23 cellular contexts compared by ENCODE assay signal in genomic region chr2:57621984-57622383, GRCh38.
"Had no signal": no experiment of that assay in that cellular context is flagged by ENCODE, and none has a peak within 500 bp of the region (broad histone marks: within the 10 kb centered on the region; RNA-seq: fewer than 3 reads in every experiment).

No MANE protein-coding gene starts in this region.

- H3K4me3 ChIP-seq: dorsolateral prefrontal cortex, gastrocnemius medialis, lung, mucosa of descending colon, right atrium auricular region, smooth muscle cell, testis, tibial artery had no signal

- H3K4me2 ChIP-seq: smooth muscle cell had no signal

- H3K9me3 ChIP-seq: gastrocnemius medialis, right atrium auricular region, testis, tibial artery had no signal

- H3K27me3 ChIP-seq: dorsolateral prefrontal cortex, gastrocnemius medialis, right atrium auricular region, testis, tibial artery had no signal

- H3K36me3 ChIP-seq: gastrocnemius medialis, right atrium auricular region, tibial artery had no signal

- H3K4me1 ChIP-seq: gastrocnemius medialis, parathyroid adenoma, right atrium auricular region, testis, tibial artery had no signal

- DNase-seq: dorsolateral prefrontal cortex; effector CD4-positive, alpha-beta T cell; foreskin fibroblast; gastrocnemius medialis; hypothalamus; kidney; mucosa of descending colon; naive B cell; stimulated activated CD4-positive, alpha-beta T cell treated with anti-CD3 and anti-CD28 coated beads, Interleukin-12 subunit alpha, Interleukin-12 subunit beta, amount 100 ng/mL, for 4 hours; stimulated activated CD4-positive, alpha-beta T cell treated with anti-CD3 and anti-CD28 coated beads, Interleukin-1b, Interleukin-23, amount 100 ng/mL, for 48 hours; stimulated activated CD4-positive, alpha-beta T cell treated with anti-CD3 and anti-CD28 coated beads, Interleukin-4, amount 100 ng/mL, for 24 hours; stimulated activated naive CD4-positive, alpha-beta T cell treated with Interleukin-2 at 50 U/mL for 16 hours; substantia nigra; testis; tibial artery had no signal

- H3K79me2 ChIP-seq: parathyroid adenoma had no signal

- H3K27ac ChIP-seq: dorsolateral prefrontal cortex, gastrocnemius medialis, parathyroid adenoma, right atrium auricular region, testis, tibial artery had no signal

- H3K9ac ChIP-seq: parathyroid adenoma had no signal

- ATAC-seq: gastrocnemius medialis; left lobe of liver; mucosa of descending colon; natural killer cell treated with Interleukin-12 subunit alpha and Interleukin-12 subunit beta and Interleukin-15 and Interleukin-18, amount 100 ng/mL, for 72 hours; sciatic nerve; stimulated activated effector memory CD8-positive, alpha-beta T cell treated with anti-CD3 and anti-CD28 coated beads, Interleukin-12 subunit alpha, Interleukin-12 subunit beta, amount 100 ng/mL, for 72 hours had no signal

- H2AFZ ChIP-seq: parathyroid adenoma had no signal
